Comparison of ENCODE assay signal across 11 cellular contexts in the genomic region with DNA sequence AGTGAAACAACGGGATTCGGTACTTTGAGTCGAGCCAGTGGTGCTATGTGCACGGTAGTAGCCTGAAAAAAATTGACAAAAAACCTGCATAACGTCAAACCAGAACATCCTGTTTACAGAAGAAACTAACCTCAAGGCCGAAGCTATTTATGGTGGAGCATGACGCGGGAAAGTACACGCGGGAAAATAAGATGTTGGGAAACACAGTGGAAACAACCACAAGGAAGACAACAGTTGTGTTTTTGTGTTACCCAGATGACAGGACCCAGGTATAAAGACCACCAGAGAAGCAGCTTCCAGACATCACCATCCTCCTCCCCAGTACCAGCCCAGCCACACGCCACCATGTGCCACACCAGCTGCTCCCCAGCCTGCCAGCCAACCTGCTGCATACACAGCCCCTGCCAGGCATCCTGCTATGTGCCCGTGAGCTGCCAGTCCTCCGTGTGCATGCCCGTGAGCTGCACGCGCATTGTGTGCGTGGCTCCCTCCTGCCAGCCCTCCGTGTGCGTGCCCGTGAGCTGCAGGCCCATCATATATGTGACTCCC. TPM values are rescaled to one million over a fixed set of nuclear protein-coding genes. Genes with fewer than 3 reads are reported as not detected.
DNase-seq lines count a peak whose midpoint lies in the region; ATAC-seq and TF ChIP-seq lines count a peak whose summit lies in the region.
"Had no signal": no experiment of that assay in that cellular context is flagged by ENCODE, and none has a peak within 500 bp of the region (broad histone marks: within the 10 kb centered on the region; RNA-seq: fewer than 3 reads in every experiment).

A gene with protein sequence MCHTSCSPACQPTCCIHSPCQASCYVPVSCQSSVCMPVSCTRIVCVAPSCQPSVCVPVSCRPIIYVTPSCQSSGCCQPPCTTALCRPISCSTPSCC (plus strand): TSS at position 298 of the 549 bp plus-strand sequence. CDS start 48 bp downstream, at position 346.

- peak; percentile 48 for DNase-seq in Jurkat, Clone E6-1 (ENCODE audit: low read depth, low spot score)
- peak; percentile 63 for DNase-seq in T-helper 22 cell (ENCODE audit: low read depth)
- DNase-seq in activated naive CD8-positive, alpha-beta T cell treated with anti-CD3 and anti-CD28 coated beads for 36 hours, result no peak
- peak; percentile 75 for DNase-seq in osteocyte (ENCODE audit: extremely low spot score, unreplicated experiment)
- no peak for DNase-seq in SIG-M5 (lab: John Stamatoyannopoulos, UW)
- DNase-seq in glutamatergic neuron, result no peak
- DNase-seq in cerebellar nuclear complex (lab: John Stamatoyannopoulos, UW), result no peak
- no peak for DNase-seq in foreskin keratinocyte
- DNase-seq: mesendoderm, right cardiac atrium, SHP77 treated with DMSO at 0.1 percent for 48 hours had no signal

- ATAC-seq in foreskin keratinocyte, result no peak
- ATAC-seq: right cardiac atrium had no signal

- no peaks in the 10 kb centered on the region for H3K27me3 Mint-ChIP-seq in activated naive CD8-positive, alpha-beta T cell treated with anti-CD3 and anti-CD28 coated beads for 36 hours
- peaks cover 26% of the 10 kb centered on the region for H3K27me3 Mint-ChIP-seq in osteocyte (ENCODE audit: unreplicated experiment)
- H3K27me3 Mint-ChIP-seq in glutamatergic neuron (ENCODE audit: unreplicated experiment), result no peaks in the 10 kb centered on the region

- no peaks in the 10 kb centered on the region for H3K27me3 ChIP-seq in foreskin keratinocyte

- H3K27ac Mint-ChIP-seq in activated naive CD8-positive, alpha-beta T cell treated with anti-CD3 and anti-CD28 coated beads for 36 hours, result peak within 1 kb of the TSS; percentile 87
- H3K27ac Mint-ChIP-seq in osteocyte (ENCODE audit: unreplicated experiment) (no peak within 1 kb of the TSS), glutamatergic neuron (ENCODE audit: unreplicated experiment) (no peak within 1 kb of the TSS)

- no peak within 1 kb of the TSS for H3K4me3 ChIP-seq in Jurkat, Clone E6-1 (ENCODE audit: low read length)

- peaks cover 44% of the 10 kb centered on the region for H3K9me3 Mint-ChIP-seq in activated naive CD8-positive, alpha-beta T cell treated with anti-CD3 and anti-CD28 coated beads for 36 hours
- H3K9me3 Mint-ChIP-seq in osteocyte (ENCODE audit: unreplicated experiment) (peaks cover 11% of the 10 kb centered on the region), glutamatergic neuron (ENCODE audit: unreplicated experiment) (peaks cover 11% of the 10 kb centered on the region)

- peaks cover 49% of the 10 kb centered on the region for H3K4me1 Mint-ChIP-seq in activated naive CD8-positive, alpha-beta T cell treated with anti-CD3 and anti-CD28 coated beads for 36 hours
- H3K4me1 Mint-ChIP-seq in osteocyte (ENCODE audit: unreplicated experiment) (no peaks in the 10 kb centered on the region), glutamatergic neuron (ENCODE audit: low read depth, unreplicated experiment) (peaks cover 3% of the 10 kb centered on the region)

- no peaks in the 10 kb centered on the region for H3K4me1 ChIP-seq in foreskin keratinocyte

- H3K27ac ChIP-seq in foreskin keratinocyte, result no peak within 1 kb of the TSS

- no peak for TF ChIP-seq CTCF in osteocyte (IDR thresholded peaks at IDR 0.05)
- TF ChIP-seq CTCF in glutamatergic neuron (IDR thresholded peaks at IDR 0.05; ENCODE audit: partially characterized antibody, unreplicated experiment), result no peak
- TF ChIP-seq CTCF in foreskin keratinocyte (conservative IDR thresholded peaks at IDR 0.05), result no peak

- H3K4me3 Mint-ChIP-seq in activated naive CD8-positive, alpha-beta T cell treated with anti-CD3 and anti-CD28 coated beads for 36 hours, result peak within 1 kb of the TSS; percentile 30
- H3K4me3 Mint-ChIP-seq in osteocyte (ENCODE audit: unreplicated experiment) (no peak within 1 kb of the TSS), glutamatergic neuron (ENCODE audit: unreplicated experiment) (no peak within 1 kb of the TSS)

- H3K36me3 Mint-ChIP-seq in activated naive CD8-positive, alpha-beta T cell treated with anti-CD3 and anti-CD28 coated beads for 36 hours, result peaks cover 40% of the 10 kb centered on the region
- H3K36me3 Mint-ChIP-seq in osteocyte (ENCODE audit: unreplicated experiment) (no peaks in the 10 kb centered on the region), glutamatergic neuron (ENCODE audit: unreplicated experiment) (peaks cover 32% of the 10 kb centered on the region)

RNA-seq across cellular contexts. Expression of the gene that starts here (rescaled TPM):
- polyA plus RNA-seq in Jurkat, Clone E6-1 (2012; ENCODE audit: insufficient read depth, insufficient read length), result not detected
- not detected for total RNA-seq in activated naive CD8-positive, alpha-beta T cell treated with anti-CD3 and anti-CD28 coated beads for 36 hours
- total RNA-seq in osteocyte (not detected in 2 replicates), glutamatergic neuron (ENCODE audit: unreplicated experiment) (not detected), foreskin keratinocyte (not detected in 2 replicates)
- polyA plus RNA-seq in foreskin keratinocyte, result not detected in 2 replicates
- total RNA-seq: right cardiac atrium had no signal
- polyA plus RNA-seq: right cardiac atrium had no signal

Comparison
In these comparisons a context has a peak if more than half of its experiments do, and no peak if none do; other contexts are left out.
1. Peak in DNase-seq in osteocyte; RNA of the gene not detected or under 1 TPM.
2. DNase-seq: peak in Jurkat, Clone E6-1 (single experiment) and T-helper 22 cell (single experiment); none in activated naive CD8-positive, alpha-beta T cell treated with anti-CD3 and anti-CD28 coated beads for 36 hours (single experiment), SIG-M5 (single experiment), glutamatergic neuron (single experiment), cerebellar nuclear complex (0 of 2) and foreskin keratinocyte (0 of 2).